ENCODE assay signal across 24 cellular contexts in the genomic region with DNA sequence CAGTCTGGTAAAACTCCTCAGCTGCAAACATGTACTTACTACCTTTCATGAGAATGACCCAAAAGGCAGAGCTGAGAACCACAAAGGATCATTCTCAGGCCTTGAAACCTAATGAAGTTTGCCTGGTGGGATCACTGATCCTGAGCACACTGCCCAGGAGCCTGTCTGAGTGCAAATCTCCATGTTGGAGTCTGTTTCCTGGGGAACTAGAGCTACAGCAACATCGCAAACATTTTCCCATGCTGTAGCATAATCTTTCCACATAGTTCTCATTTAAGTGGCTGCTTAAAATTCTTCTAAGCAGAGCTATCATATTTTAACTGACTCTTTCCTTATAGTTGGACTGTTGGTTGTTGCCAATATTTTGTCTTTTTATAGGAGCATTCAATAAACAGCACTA. TPM values are rescaled to one million over a fixed set of nuclear protein-coding genes. Genes with fewer than 3 reads are reported as not detected.
DNase-seq lines count a peak whose midpoint lies in the region; ATAC-seq and TF ChIP-seq lines count a peak whose summit lies in the region.
"Had no signal": no experiment of that assay in that cellular context is flagged by ENCODE, and none has a peak within 500 bp of the region (broad histone marks: within the 10 kb centered on the region; RNA-seq: fewer than 3 reads in every experiment).

No MANE protein-coding gene starts in this region.

- peak overlapping the region; percentile 42; the same call in 1 of the 2 replicates for H2AFZ ChIP-seq in DND-41 (ENCODE audit: low read depth, low read length)

- DNase-seq in DND-41 (no peak), fibroblast of peridontal ligament (ENCODE audit: extremely low read depth) (peak; percentile 84), osteocyte (ENCODE audit: extremely low spot score, unreplicated experiment) (no peak), retina (no peak), AG20443 (ENCODE audit: low spot score) (no peak), HUDEP-2 (lab: John Stamatoyannopoulos, UW; ENCODE audit: unreplicated experiment in 76 of 76) (no peak)
- no peak for DNase-seq in activated naive CD8-positive, alpha-beta T cell treated with anti-CD3 and anti-CD28 coated beads for 36 hours
- DNase-seq: activated CD4-positive, CD25-positive, alpha-beta regulatory T cell; adrenal gland; BE2C; colonic mucosa; erythroblast; NCI-H1048; NCI-H2081 treated with DMSO at 0.1 percent for 48 hours; NCI-H526 treated with DMSO at 0.1 percent for 48 hours; nucleus accumbens; SHP77 treated with DMSO at 0.1 percent for 48 hours; sigmoid colon; stimulated activated CD4-positive, alpha-beta T cell treated with anti-CD3 and anti-CD28 coated beads, Interleukin-2, amount 100 ng/mL, for 48 hours had no signal

- H3K36me3 Mint-ChIP-seq in osteocyte (ENCODE audit: unreplicated experiment) = no peaks in the 10 kb centered on the region
- no peaks in the 10 kb centered on the region for H3K36me3 Mint-ChIP-seq in activated naive CD8-positive, alpha-beta T cell treated with anti-CD3 and anti-CD28 coated beads for 36 hours

- H3K9me3 ChIP-seq in DND-41 (ENCODE audit: insufficient read depth, low read length, severe bottlenecking) = no peaks in the 10 kb centered on the region
- H3K9me3 ChIP-seq: adrenal gland, BE2C, colonic mucosa, heart left ventricle, sigmoid colon had no signal

- H3K4me2 ChIP-seq in DND-41 (ENCODE audit: insufficient read depth, low read length) = no peak overlapping the region
- H3K4me2 ChIP-seq: KMS-11 had no signal

- H3K36me3 ChIP-seq in DND-41 (ENCODE audit: insufficient read depth, low read length) = no peaks in the 10 kb centered on the region
- H3K36me3 ChIP-seq: adrenal gland, BE2C, colonic mucosa, heart left ventricle, sigmoid colon had no signal

- no peaks in the 10 kb centered on the region for H3K79me2 ChIP-seq in DND-41 (ENCODE audit: insufficient read depth, low read length)

- no peak for TF ChIP-seq CTCF in DND-41 (IDR thresholded peaks at IDR 0.05; ENCODE audit: borderline replicate concordance, extremely low read depth, low read length, poor library complexity, severe bottlenecking)
- no peak for TF ChIP-seq CTCF in osteocyte (IDR thresholded peaks at IDR 0.05)

- H3K27ac ChIP-seq in DND-41 (ENCODE audit: low read length) = no peak overlapping the region
- H3K27ac ChIP-seq: adrenal gland, colonic mucosa, heart left ventricle, KMS-11, sigmoid colon had no signal

- peaks cover 49% of the 10 kb centered on the region for H3K4me1 Mint-ChIP-seq in osteocyte (ENCODE audit: unreplicated experiment)
- H3K4me1 Mint-ChIP-seq in activated naive CD8-positive, alpha-beta T cell treated with anti-CD3 and anti-CD28 coated beads for 36 hours = no peaks in the 10 kb centered on the region

- H3K27ac Mint-ChIP-seq in osteocyte (ENCODE audit: unreplicated experiment) = peak overlapping the region; percentile 74
- no peak overlapping the region for H3K27ac Mint-ChIP-seq in activated naive CD8-positive, alpha-beta T cell treated with anti-CD3 and anti-CD28 coated beads for 36 hours
- H3K27ac Mint-ChIP-seq: activated T-helper 2 cell treated with anti-CD3 and anti-CD28 coated beads, Interferon-gamma antibody, Interleukin-2, Interleukin-4, amounts not matched to agents 10 μg/mL and 5 μg/mL and 100 μg/mL, durations not matched to agents 14 hours and 24 hours and 36 hours had no signal

- H3K27me3 Mint-ChIP-seq in osteocyte (ENCODE audit: unreplicated experiment) = no peaks in the 10 kb centered on the region
- no peaks in the 10 kb centered on the region for H3K27me3 Mint-ChIP-seq in activated naive CD8-positive, alpha-beta T cell treated with anti-CD3 and anti-CD28 coated beads for 36 hours

- no peaks in the 10 kb centered on the region for H4K20me1 ChIP-seq in DND-41 (ENCODE audit: insufficient read depth, low read length)

- H3K4me3 Mint-ChIP-seq in osteocyte (ENCODE audit: unreplicated experiment) = no peak overlapping the region
- H3K4me3 Mint-ChIP-seq in activated naive CD8-positive, alpha-beta T cell treated with anti-CD3 and anti-CD28 coated beads for 36 hours = no peak overlapping the region

- H3K9ac ChIP-seq in DND-41 (ENCODE audit: low read depth, low read length) = no peak overlapping the region
- H3K9ac ChIP-seq: KMS-11 had no signal

- peaks cover 15% of the 10 kb centered on the region for H3K4me1 ChIP-seq in DND-41 (ENCODE audit: insufficient read depth, low read length)
- H3K4me1 ChIP-seq: BE2C, colonic mucosa, sigmoid colon had no signal

- no peaks in the 10 kb centered on the region for H3K27me3 ChIP-seq in DND-41 (ENCODE audit: insufficient read depth, low read length, poor library complexity)
- H3K27me3 ChIP-seq: adrenal gland, BE2C, colonic mucosa, heart left ventricle, sigmoid colon had no signal

- ATAC-seq in DND-41 (ENCODE audit: insufficient read depth, low read depth) (no peak), SK-N-SH treated with all-trans-retinoic acid at 6 μM for 48 hours (peak; percentile 86)

- H3K9me3 Mint-ChIP-seq in osteocyte (ENCODE audit: unreplicated experiment) = peaks cover 4% of the 10 kb centered on the region
- H3K9me3 Mint-ChIP-seq in activated naive CD8-positive, alpha-beta T cell treated with anti-CD3 and anti-CD28 coated beads for 36 hours = peaks cover 5% of the 10 kb centered on the region

- H3K4me3 ChIP-seq in DND-41 (ENCODE audit: low read depth in 1 of 2, low read length in 2 of 2) = no peak overlapping the region
- H3K4me3 ChIP-seq: adrenal gland, colonic mucosa, heart left ventricle, sigmoid colon had no signal

TF ChIP-seq in SK-N-SH treated with all-trans-retinoic acid at 6 μM for 48 hours, 23 proteins besides CTCF, POLR2A, EP300 and RAD21:
- TF ChIP-seq PPARA (CRISPR knock-in tag; IDR thresholded peaks at IDR 0.05; ENCODE audit: borderline replicate concordance) (no peak), ISL1 (CRISPR knock-in tag; IDR thresholded peaks at IDR 0.05) (0 out of 2 replicates have a peak, but pooled peaks have one; percentile 13)
TF ChIP-seq in SK-N-SH treated with all-trans-retinoic acid at 6 μM for 48 hours: peak in this region for 1.

RNA-seq across cellular contexts. Expression of a gene that starts 58.5 kb away (rescaled TPM):
- 0.68 and 0.78 TPM in 2 replicates for total RNA-seq in osteocyte
- not detected for total RNA-seq in activated naive CD8-positive, alpha-beta T cell treated with anti-CD3 and anti-CD28 coated beads for 36 hours
- total RNA-seq: activated CD8-positive, alpha-beta memory T cell treated with anti-CD3 and anti-CD28 coated beads for 36 hours had no signal
